Comparison of ENCODE assay signal across 22 cellular contexts in genomic region chr19:3768015-3768747, GRCh38. TPM values are rescaled to one million over a fixed set of nuclear protein-coding genes. Genes with fewer than 3 reads are reported as not detected.
DNase-seq lines count a peak whose midpoint lies in the region; ATAC-seq and TF ChIP-seq lines count a peak whose summit lies in the region.
"Had no signal": no experiment of that assay in that cellular context is flagged by ENCODE, and none has a peak within 500 bp of the region (broad histone marks: within the 10 kb centered on the region; RNA-seq: fewer than 3 reads in every experiment).

No MANE protein-coding gene starts in this region.

- H3K4me3 ChIP-seq in foreskin fibroblast (ENCODE audit: low read depth in 1 of 2, low read length in 2 of 2), result no peak overlapping the region
- H3K4me3 ChIP-seq: BLaER1, PC-9 had no signal

- intact Hi-C loops in activated naive CD4-positive, alpha-beta T cell treated with anti-CD3 and anti-CD28 coated beads for 36 hours (cut with micrococcal nuclease), result no loop called here

- no peaks in the 10 kb centered on the region for H3K9me3 Mint-ChIP-seq in activated naive CD4-positive, alpha-beta T cell treated with anti-CD3 and anti-CD28 coated beads, Interleukin-2, amount 50 U/mL, for 24 hours
- no peaks in the 10 kb centered on the region for H3K9me3 Mint-ChIP-seq in activated naive CD4-positive, alpha-beta T cell treated with anti-CD3 and anti-CD28 coated beads for 36 hours
- no peaks in the 10 kb centered on the region for H3K9me3 Mint-ChIP-seq in activated CD8-positive, alpha-beta T cell treated with anti-CD3 and anti-CD28 coated beads, Interleukin-2, amount 10 ng/mL, durations not matched to agents 7 days and 5 days (ENCODE audit: insufficient read depth)
- H3K9me3 Mint-ChIP-seq in type B pancreatic cell, result no peaks in the 10 kb centered on the region
- H3K9me3 Mint-ChIP-seq: CD4-positive, CD25-positive, alpha-beta regulatory T cell had no signal

- no peak for ATAC-seq in activated CD8-positive, alpha-beta T cell treated with anti-CD3 and anti-CD28 coated beads, Interleukin-2, amount 10 ng/mL, durations not matched to agents 7 days and 5 days

- H3K4me3 Mint-ChIP-seq in activated naive CD4-positive, alpha-beta T cell treated with anti-CD3 and anti-CD28 coated beads, Interleukin-2, amount 50 U/mL, for 24 hours, result no peak overlapping the region
- H3K4me3 Mint-ChIP-seq in activated naive CD4-positive, alpha-beta T cell treated with anti-CD3 and anti-CD28 coated beads for 36 hours, result no peak overlapping the region
- H3K4me3 Mint-ChIP-seq in activated CD8-positive, alpha-beta T cell treated with anti-CD3 and anti-CD28 coated beads, Interleukin-2, amount 10 ng/mL, durations not matched to agents 7 days and 5 days, result no peak overlapping the region
- no peak overlapping the region for H3K4me3 Mint-ChIP-seq in type B pancreatic cell

- H3K27me3 Mint-ChIP-seq in activated naive CD4-positive, alpha-beta T cell treated with anti-CD3 and anti-CD28 coated beads, Interleukin-2, amount 50 U/mL, for 24 hours, result no peaks in the 10 kb centered on the region
- H3K27me3 Mint-ChIP-seq in activated naive CD4-positive, alpha-beta T cell treated with anti-CD3 and anti-CD28 coated beads for 36 hours (ENCODE audit: low read depth), result no peaks in the 10 kb centered on the region
- H3K27me3 Mint-ChIP-seq in activated CD8-positive, alpha-beta T cell treated with anti-CD3 and anti-CD28 coated beads, Interleukin-2, amount 10 ng/mL, durations not matched to agents 7 days and 5 days (ENCODE audit: low read depth), result no peaks in the 10 kb centered on the region
- H3K27me3 Mint-ChIP-seq in type B pancreatic cell, result no peaks in the 10 kb centered on the region
- H3K27me3 Mint-ChIP-seq: CD4-positive, CD25-positive, alpha-beta regulatory T cell had no signal

- CTCF ChIA-PET in activated naive CD4-positive, alpha-beta T cell treated with anti-CD3 and anti-CD28 coated beads for 36 hours (lab: Charles Lee), result no interaction called here
- CTCF ChIA-PET in activated CD8-positive, alpha-beta T cell treated with anti-CD3 and anti-CD28 coated beads, Interleukin-2, amount 10 ng/mL, durations not matched to agents 7 days and 5 days (lab: Charles Lee), result no interaction called here

- H3K4me1 Mint-ChIP-seq in activated naive CD4-positive, alpha-beta T cell treated with anti-CD3 and anti-CD28 coated beads, Interleukin-2, amount 50 U/mL, for 24 hours, result peaks cover 16% of the 10 kb centered on the region
- H3K4me1 Mint-ChIP-seq in activated naive CD4-positive, alpha-beta T cell treated with anti-CD3 and anti-CD28 coated beads for 36 hours (ENCODE audit: low read depth), result peaks cover 10% of the 10 kb centered on the region
- H3K4me1 Mint-ChIP-seq in activated CD8-positive, alpha-beta T cell treated with anti-CD3 and anti-CD28 coated beads, Interleukin-2, amount 10 ng/mL, durations not matched to agents 7 days and 5 days (ENCODE audit: low read depth), result peaks cover 29% of the 10 kb centered on the region
- peaks cover 2% of the 10 kb centered on the region for H3K4me1 Mint-ChIP-seq in type B pancreatic cell (ENCODE audit: unreplicated experiment)

- peak overlapping the region; percentile 17 for H3K27ac Mint-ChIP-seq in activated naive CD4-positive, alpha-beta T cell treated with anti-CD3 and anti-CD28 coated beads, Interleukin-2, amount 50 U/mL, for 24 hours
- no peak overlapping the region for H3K27ac Mint-ChIP-seq in activated naive CD4-positive, alpha-beta T cell treated with anti-CD3 and anti-CD28 coated beads for 36 hours
- no peak overlapping the region for H3K27ac Mint-ChIP-seq in activated CD8-positive, alpha-beta T cell treated with anti-CD3 and anti-CD28 coated beads, Interleukin-2, amount 10 ng/mL, durations not matched to agents 7 days and 5 days
- H3K27ac Mint-ChIP-seq in type B pancreatic cell, result no peak overlapping the region
- H3K27ac Mint-ChIP-seq: CD4-positive, CD25-positive, alpha-beta regulatory T cell had no signal

- DNase-seq in activated naive CD4-positive, alpha-beta T cell treated with anti-CD3 and anti-CD28 coated beads for 36 hours, result no peak
- peak; percentile 48 for DNase-seq in NCI-H524 treated with DMSO at 0.1 percent for 48 hours (lab: John Stamatoyannopoulos, UW)
- peak; percentile 37 for DNase-seq in dermis blood vessel endothelial cell
- no peak for DNase-seq in foreskin fibroblast
- no peak for DNase-seq in activated CD8-positive, alpha-beta T cell treated with anti-CD3 and anti-CD28 coated beads, Interleukin-2, amount 10 ng/mL, durations not matched to agents 7 days and 5 days
- DNase-seq in type B pancreatic cell (ENCODE audit: extremely low spot score, unreplicated experiment), result no peak
- DNase-seq: CD4-positive, CD25-positive, alpha-beta regulatory T cell; DMS53; MM.1S; NCI-H2081; NCI-H2171 treated with DMSO at 0.1 percent for 48 hours; NCI-H345; NCI-H510A treated with DMSO at 0.1 percent for 48 hours; NCI-H774; PC-9; SHP77 treated with DMSO at 0.1 percent for 48 hours had no signal

- no peak for TF ChIP-seq CTCF in foreskin fibroblast (IDR thresholded peaks at IDR 0.05; ENCODE audit: low read depth, low read length)
- TF ChIP-seq CTCF in type B pancreatic cell (conservative IDR thresholded peaks at IDR 0.05), result no peak

- peaks cover 6% of the 10 kb centered on the region for H3K36me3 Mint-ChIP-seq in activated naive CD4-positive, alpha-beta T cell treated with anti-CD3 and anti-CD28 coated beads, Interleukin-2, amount 50 U/mL, for 24 hours
- H3K36me3 Mint-ChIP-seq in activated naive CD4-positive, alpha-beta T cell treated with anti-CD3 and anti-CD28 coated beads for 36 hours (ENCODE audit: low read depth), result peaks cover 6% of the 10 kb centered on the region
- H3K36me3 Mint-ChIP-seq in activated CD8-positive, alpha-beta T cell treated with anti-CD3 and anti-CD28 coated beads, Interleukin-2, amount 10 ng/mL, durations not matched to agents 7 days and 5 days (ENCODE audit: low read depth), result peaks cover 19% of the 10 kb centered on the region
- no peaks in the 10 kb centered on the region for H3K36me3 Mint-ChIP-seq in type B pancreatic cell

- POLR2A ChIA-PET in activated CD8-positive, alpha-beta T cell treated with anti-CD3 and anti-CD28 coated beads, Interleukin-2, amount 10 ng/mL, durations not matched to agents 7 days and 5 days (lab: Charles Lee), result no interaction called here

RNA-seq across cellular contexts. Expression of gene RAX2, which starts 3.8 kb away (rescaled TPM):
- total RNA-seq in activated naive CD4-positive, alpha-beta T cell treated with anti-CD3 and anti-CD28 coated beads for 36 hours, result not detected
- total RNA-seq in dermis blood vessel endothelial cell (not detected in 2 replicates), type B pancreatic cell (ENCODE audit: low replicate concordance) (not detected in 2 replicates)
- not detected for total RNA-seq in activated CD8-positive, alpha-beta T cell treated with anti-CD3 and anti-CD28 coated beads, Interleukin-2, amount 10 ng/mL, durations not matched to agents 7 days and 5 days
- total RNA-seq: A172; CD4-positive, CD25-positive, alpha-beta regulatory T cell; Daoy; G401; PC-9; RPMI7951 had no signal

RNA-seq across cellular contexts. Expression of gene MRPL54, which starts 5.7 kb away (rescaled TPM):
- 10 to 100 TPM; 71.4 to 77.0 TPM for total RNA-seq in activated naive CD4-positive, alpha-beta T cell treated with anti-CD3 and anti-CD28 coated beads for 36 hours
- total RNA-seq in dermis blood vessel endothelial cell, result 30.3 and 55.8 TPM in 2 replicates
- total RNA-seq in activated CD8-positive, alpha-beta T cell treated with anti-CD3 and anti-CD28 coated beads, Interleukin-2, amount 10 ng/mL, durations not matched to agents 7 days and 5 days, result 10 to 100 TPM; 66.9 to 71.4 TPM
- 35.9 and 44.0 TPM in 2 replicates for total RNA-seq in type B pancreatic cell (ENCODE audit: low replicate concordance)

RNA-seq across cellular contexts. Expression of gene APBA3, which starts 6.7 kb away (rescaled TPM):
- total RNA-seq in activated naive CD4-positive, alpha-beta T cell treated with anti-CD3 and anti-CD28 coated beads for 36 hours, result 10 to 100 TPM; 28.6 to 30.0 TPM
- total RNA-seq in dermis blood vessel endothelial cell, result 26.5 and 33.5 TPM in 2 replicates
- 10 to 100 TPM; 39.6 to 40.5 TPM for total RNA-seq in activated CD8-positive, alpha-beta T cell treated with anti-CD3 and anti-CD28 coated beads, Interleukin-2, amount 10 ng/mL, durations not matched to agents 7 days and 5 days
- total RNA-seq in type B pancreatic cell (ENCODE audit: low replicate concordance), result 25.1 and 28.5 TPM in 2 replicates

RNA-seq across cellular contexts. Expression of gene MATK, which starts 18.0 kb away (rescaled TPM):
- total RNA-seq in activated naive CD4-positive, alpha-beta T cell treated with anti-CD3 and anti-CD28 coated beads for 36 hours, result 10 to 100 TPM; 12.7 to 13.7 TPM
- total RNA-seq in dermis blood vessel endothelial cell, result 0.19 and 0.34 TPM in 2 replicates
- total RNA-seq in activated CD8-positive, alpha-beta T cell treated with anti-CD3 and anti-CD28 coated beads, Interleukin-2, amount 10 ng/mL, durations not matched to agents 7 days and 5 days, result 10 to 100 TPM; 39.9 to 44.0 TPM
- total RNA-seq in type B pancreatic cell (ENCODE audit: low replicate concordance), result 1.6 and 1.7 TPM in 2 replicates
- total RNA-seq: PC-9, RPMI7951 had no signal

RNA-seq across cellular contexts. Expression of gene TJP3, which starts 60.0 kb away (rescaled TPM):
- total RNA-seq in activated naive CD4-positive, alpha-beta T cell treated with anti-CD3 and anti-CD28 coated beads for 36 hours, result 1 to 10 TPM in 1 of 2 experiments, under 1 TPM in 1; 0.93 to 1.6 TPM
- total RNA-seq in dermis blood vessel endothelial cell (0.09 and 0.51 TPM in 2 replicates), type B pancreatic cell (ENCODE audit: low replicate concordance) (20.0 and 53.8 TPM in 2 replicates)
- 1 to 10 TPM; 1.3 TPM for total RNA-seq in activated CD8-positive, alpha-beta T cell treated with anti-CD3 and anti-CD28 coated beads, Interleukin-2, amount 10 ng/mL, durations not matched to agents 7 days and 5 days
- total RNA-seq: Daoy, RPMI7951 had no signal

Comparison
In these comparisons a context has a peak if more than half of its experiments do, and no peak if none do; other contexts are left out.
1. DNase-seq: peak in NCI-H524 treated with DMSO at 0.1 percent for 48 hours (single experiment) and dermis blood vessel endothelial cell (single experiment); none in activated naive CD4-positive, alpha-beta T cell treated with anti-CD3 and anti-CD28 coated beads for 36 hours (single experiment), foreskin fibroblast (0 of 2), activated CD8-positive, alpha-beta T cell treated with anti-CD3 and anti-CD28 coated beads, Interleukin-2, amount 10 ng/mL, durations not matched to agents 7 days and 5 days (single experiment) and type B pancreatic cell (single experiment).